1 cellular context compared by ENCODE assay signal in genomic region chr17:72538921-72539352, GRCh38.
TF ChIP-seq lines count a peak whose summit lies in the region.

No MANE protein-coding gene starts in this region.

TF ChIP-seq in IMR-90, 13 proteins besides CTCF, POLR2A, EP300 and RAD21 (continued from another document):
- TF ChIP-seq ELK1 (IDR thresholded peaks at IDR 0.05; ENCODE audit: borderline replicate concordance, low read depth, low read length): no peak
TF ChIP-seq in IMR-90: peak in this region for 0.
